In the genomic region with DNA sequence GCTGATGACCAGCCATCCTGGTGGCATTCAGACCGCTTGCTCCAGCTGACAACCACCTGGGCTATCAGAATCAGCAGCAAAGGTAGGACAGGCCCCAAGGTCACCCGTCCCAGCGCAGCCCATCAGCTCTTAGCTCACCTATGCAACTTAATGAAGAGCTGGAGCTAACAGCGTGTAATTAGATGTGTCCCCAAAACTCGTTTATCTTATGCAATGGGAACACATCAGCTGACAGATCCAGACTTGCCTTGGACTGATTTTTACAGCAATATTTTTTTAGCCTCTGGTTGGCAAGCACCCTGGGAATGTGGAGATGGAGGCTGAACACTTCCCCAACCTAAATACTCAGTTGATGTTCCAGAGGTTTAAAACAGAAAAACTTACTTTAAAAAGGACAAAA, we compare ENCODE assay signal across 14 cellular contexts.
DNase-seq lines count a peak whose midpoint lies in the region; ATAC-seq and TF ChIP-seq lines count a peak whose summit lies in the region.
"Had no signal": no experiment of that assay in that cellular context is flagged by ENCODE, and none has a peak within 500 bp of the region (broad histone marks: within the 10 kb centered on the region; RNA-seq: fewer than 3 reads in every experiment).

No MANE protein-coding gene starts in this region.

- DNase-seq in SK-N-SH, result no peak
- no peak for DNase-seq in esophagus muscularis mucosa (ENCODE audit: extremely low spot score)
- DNase-seq in osteocyte (ENCODE audit: extremely low spot score, unreplicated experiment), result no peak
- DNase-seq in uterus, result no peak
- DNase-seq in D341Med (ENCODE audit: low spot score), result no peak
- no peak for DNase-seq in epidermal melanocyte (ENCODE audit: insufficient read length, low spot score)
- DNase-seq: DND-41; naive B cell; NCI-H2029; stimulated activated CD4-positive, alpha-beta T cell treated with anti-CD3 and anti-CD28 coated beads, Interleukin-2, amount 100 ng/mL, for 24 hours had no signal

- peak overlapping the region; percentile 70; the same call in 1 of the 2 replicates for H3K9ac ChIP-seq in SK-N-SH

- peaks cover 78% of the 10 kb centered on the region for H3K79me2 ChIP-seq in SK-N-SH (ENCODE audit: insufficient read depth)

- peaks cover 4% of the 10 kb centered on the region for H3K36me3 Mint-ChIP-seq in osteocyte (ENCODE audit: unreplicated experiment)
- H3K36me3 Mint-ChIP-seq: naive B cell had no signal

- ATAC-seq in SK-N-SH treated with all-trans-retinoic acid at 6 μM for 48 hours, result no peak
- no peak for ATAC-seq in HG03135 (IDR thresholded peaks at IDR 0.05; ENCODE audit: unreplicated experiment)
- ATAC-seq: activated T-helper 17 cell treated with anti-CD3 and anti-CD28 coated beads, Interleukin-2, amount 50 U/mL, for 72 hours had no signal

- H3K9me3 ChIP-seq in SK-N-SH (no peaks in the 10 kb centered on the region), esophagus muscularis mucosa (no peaks in the 10 kb centered on the region), uterus (no peaks in the 10 kb centered on the region)

- H3K9me3 Mint-ChIP-seq in osteocyte (ENCODE audit: unreplicated experiment), result no peaks in the 10 kb centered on the region
- H3K9me3 Mint-ChIP-seq: activated T-helper 17 cell treated with anti-CD3 and anti-CD28 coated beads, Interleukin-2, amount 50 U/mL, for 72 hours; IgD-negative memory B cell; naive B cell had no signal

- no peaks in the 10 kb centered on the region for H3K27me3 Mint-ChIP-seq in osteocyte (ENCODE audit: unreplicated experiment)
- H3K27me3 Mint-ChIP-seq: activated T-helper 17 cell treated with anti-CD3 and anti-CD28 coated beads, Interleukin-2, amount 50 U/mL, for 72 hours; naive B cell had no signal

- no peak overlapping the region for H3K4me3 ChIP-seq in SK-N-SH (ENCODE audit: low read depth in 2 of 2, low read length in 1 of 2)
- no peak overlapping the region for H3K4me3 ChIP-seq in esophagus muscularis mucosa
- no peak overlapping the region for H3K4me3 ChIP-seq in uterus

- peak overlapping the region; percentile 73; the same call in 1 of the 2 replicates for H3K4me2 ChIP-seq in SK-N-SH

- WGBS in SK-N-SH (ENCODE audit: low lambda C conversion rate), result 100% methylated on average over 3 of the region's 5 CpGs
- 58% methylated on average over 5 of the region's 5 CpGs for WGBS in esophagus muscularis mucosa

- H3K36me3 ChIP-seq in SK-N-SH (replicated peaks in 1 of 2; ENCODE audit: control insufficient read depth in 1 of 2, insufficient read depth in 2 of 2, low read length in 1 of 2) (peaks cover 0 to 5% of the 10 kb centered on the region in 2 experiments), esophagus muscularis mucosa (no peaks in the 10 kb centered on the region), uterus (no peaks in the 10 kb centered on the region)

- H3K27ac ChIP-seq in SK-N-SH (ENCODE audit: low read depth in 2 of 2, low read length in 1 of 2), result peak overlapping the region in 1 of 2 experiments; percentile 98; a peak in 3 of 4 replicates
- peak overlapping the region; percentile 94 to 97 (median 96) for H3K27ac ChIP-seq in esophagus muscularis mucosa (replicated peaks in 1 of 4)
- H3K27ac ChIP-seq in uterus, result peak overlapping the region; percentile 80 to 90

- H3F3A ChIP-seq in SK-N-SH (replicated peaks; ENCODE audit: insufficient read depth), result peaks cover 14% of the 10 kb centered on the region

- TF ChIP-seq POLR2A in esophagus muscularis mucosa (IDR thresholded peaks at IDR 0.05; ENCODE audit: low read depth), result no peak
- no peak for TF ChIP-seq POLR2A in uterus (IDR thresholded peaks at IDR 0.05)

- no peak for TF ChIP-seq RAD21 in SK-N-SH (IDR thresholded peaks at IDR 0.05; ENCODE audit: low read length)

- no peaks in the 10 kb centered on the region for H3K9me2 ChIP-seq in SK-N-SH

- H3K27ac Mint-ChIP-seq in osteocyte (ENCODE audit: unreplicated experiment), result peak overlapping the region; percentile 94
- H3K27ac Mint-ChIP-seq: activated T-helper 17 cell treated with anti-CD3 and anti-CD28 coated beads, Interleukin-2, amount 50 U/mL, for 72 hours had no signal

- H3K4me1 ChIP-seq in SK-N-SH (ENCODE audit: control insufficient read depth in 1 of 2, insufficient read depth in 2 of 2, low read depth in 1 of 2, low read length in 1 of 2) (peaks cover 9 to 36% of the 10 kb centered on the region in 2 experiments; a peak in 3 of 4 replicates), esophagus muscularis mucosa (peaks cover 80 to 98% (median 89%) of the 10 kb centered on the region in 4 donors), uterus (peaks cover 25 to 27% of the 10 kb centered on the region in 2 donors)

- no peak overlapping the region for H3K4me3 Mint-ChIP-seq in osteocyte (ENCODE audit: unreplicated experiment)
- H3K4me3 Mint-ChIP-seq: activated T-helper 17 cell treated with anti-CD3 and anti-CD28 coated beads, Interleukin-2, amount 50 U/mL, for 72 hours; IgD-negative memory B cell had no signal

- H3K4me1 Mint-ChIP-seq in osteocyte (ENCODE audit: unreplicated experiment), result peaks cover 78% of the 10 kb centered on the region

- POLR2A ChIA-PET in SK-N-SH (lab: Yijun Ruan, JAX), result no interaction called here

- intact Hi-C loops in esophagus muscularis mucosa (cut with DNase I) (no loop called here), uterus (cut with DNase I; ENCODE audit: low total_unique reads) (no loop called here)

- TF ChIP-seq CTCF in SK-N-SH (IDR thresholded peaks at IDR 0.05), result no peak
- TF ChIP-seq CTCF in esophagus muscularis mucosa (IDR thresholded peaks at IDR 0.05), result no peak
- no peak for TF ChIP-seq CTCF in osteocyte (IDR thresholded peaks at IDR 0.05)
- no peak for TF ChIP-seq CTCF in uterus (IDR thresholded peaks at IDR 0.05)

- CTCF ChIA-PET in SK-N-SH (lab: Yijun Ruan, JAX), result no interaction called here

- TF ChIP-seq EP300 in SK-N-SH (IDR thresholded peaks at IDR 0.05; ENCODE audit: borderline replicate concordance in 1 of 2, low read depth in 1 of 2, low read length in 1 of 2), result no peak
- TF ChIP-seq EP300 in esophagus muscularis mucosa (IDR thresholded peaks at IDR 0.05), result no peak

- H2AFZ ChIP-seq in SK-N-SH (ENCODE audit: low read depth), result no peak overlapping the region

- no peaks in the 10 kb centered on the region for H4K20me1 ChIP-seq in SK-N-SH (ENCODE audit: insufficient read depth)

- no peaks in the 10 kb centered on the region for H3K27me3 ChIP-seq in SK-N-SH (ENCODE audit: insufficient read depth)
- no peaks in the 10 kb centered on the region for H3K27me3 ChIP-seq in esophagus muscularis mucosa
- H3K27me3 ChIP-seq in uterus, result no peaks in the 10 kb centered on the region

TF ChIP-seq in SK-N-SH, 30 proteins besides CTCF, POLR2A, EP300 and RAD21 (continues in another document):
- no peak for TF ChIP-seq RXRA (IDR thresholded peaks at IDR 0.05; ENCODE audit: borderline replicate concordance, low read depth)
- TF ChIP-seq NRF1 (IDR thresholded peaks at IDR 0.05; ENCODE audit: low read depth, low read length), result no peak
- TF ChIP-seq, protein P1, sequence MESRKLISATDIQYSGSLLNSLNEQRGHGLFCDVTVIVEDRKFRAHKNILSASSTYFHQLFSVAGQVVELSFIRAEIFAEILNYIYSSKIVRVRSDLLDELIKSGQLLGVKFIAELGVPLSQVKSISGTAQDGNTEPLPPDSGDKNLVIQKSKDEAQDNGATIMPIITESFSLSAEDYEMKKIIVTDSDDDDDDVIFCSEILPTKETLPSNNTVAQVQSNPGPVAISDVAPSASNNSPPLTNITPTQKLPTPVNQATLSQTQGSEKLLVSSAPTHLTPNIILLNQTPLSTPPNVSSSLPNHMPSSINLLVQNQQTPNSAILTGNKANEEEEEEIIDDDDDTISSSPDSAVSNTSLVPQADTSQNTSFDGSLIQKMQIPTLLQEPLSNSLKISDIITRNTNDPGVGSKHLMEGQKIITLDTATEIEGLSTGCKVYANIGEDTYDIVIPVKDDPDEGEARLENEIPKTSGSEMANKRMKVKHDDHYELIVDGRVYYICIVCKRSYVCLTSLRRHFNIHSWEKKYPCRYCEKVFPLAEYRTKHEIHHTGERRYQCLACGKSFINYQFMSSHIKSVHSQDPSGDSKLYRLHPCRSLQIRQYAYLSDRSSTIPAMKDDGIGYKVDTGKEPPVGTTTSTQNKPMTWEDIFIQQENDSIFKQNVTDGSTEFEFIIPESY (IDR thresholded peaks at IDR 0.05; ENCODE audit: borderline replicate concordance, low read depth), result no peak
- no peak for TF ChIP-seq RCOR1 (IDR thresholded peaks at IDR 0.05; ENCODE audit: low read length)
- no peak for TF ChIP-seq FOXJ3 (CRISPR knock-in tag; IDR thresholded peaks at IDR 0.05)
- no peak for TF ChIP-seq JUND (IDR thresholded peaks at IDR 0.05)
- no peak for TF ChIP-seq ELF1 (IDR thresholded peaks at IDR 0.05)
- no peak for TF ChIP-seq FOXM1 (IDR thresholded peaks at IDR 0.05; ENCODE audit: low read depth)

TF ChIP-seq in SK-N-SH treated with all-trans-retinoic acid at 6 μM for 48 hours, 23 proteins besides CTCF, POLR2A, EP300 and RAD21 (continues in another document):
- TF ChIP-seq, protein P2, sequence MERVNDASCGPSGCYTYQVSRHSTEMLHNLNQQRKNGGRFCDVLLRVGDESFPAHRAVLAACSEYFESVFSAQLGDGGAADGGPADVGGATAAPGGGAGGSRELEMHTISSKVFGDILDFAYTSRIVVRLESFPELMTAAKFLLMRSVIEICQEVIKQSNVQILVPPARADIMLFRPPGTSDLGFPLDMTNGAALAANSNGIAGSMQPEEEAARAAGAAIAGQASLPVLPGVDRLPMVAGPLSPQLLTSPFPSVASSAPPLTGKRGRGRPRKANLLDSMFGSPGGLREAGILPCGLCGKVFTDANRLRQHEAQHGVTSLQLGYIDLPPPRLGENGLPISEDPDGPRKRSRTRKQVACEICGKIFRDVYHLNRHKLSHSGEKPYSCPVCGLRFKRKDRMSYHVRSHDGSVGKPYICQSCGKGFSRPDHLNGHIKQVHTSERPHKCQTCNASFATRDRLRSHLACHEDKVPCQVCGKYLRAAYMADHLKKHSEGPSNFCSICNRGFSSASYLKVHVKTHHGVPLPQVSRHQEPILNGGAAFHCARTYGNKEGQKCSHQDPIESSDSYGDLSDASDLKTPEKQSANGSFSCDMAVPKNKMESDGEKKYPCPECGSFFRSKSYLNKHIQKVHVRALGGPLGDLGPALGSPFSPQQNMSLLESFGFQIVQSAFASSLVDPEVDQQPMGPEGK (CRISPR knock-in tag; IDR thresholded peaks at IDR 0.05; ENCODE audit: borderline replicate concordance), result no peak
- TF ChIP-seq, protein P3, sequence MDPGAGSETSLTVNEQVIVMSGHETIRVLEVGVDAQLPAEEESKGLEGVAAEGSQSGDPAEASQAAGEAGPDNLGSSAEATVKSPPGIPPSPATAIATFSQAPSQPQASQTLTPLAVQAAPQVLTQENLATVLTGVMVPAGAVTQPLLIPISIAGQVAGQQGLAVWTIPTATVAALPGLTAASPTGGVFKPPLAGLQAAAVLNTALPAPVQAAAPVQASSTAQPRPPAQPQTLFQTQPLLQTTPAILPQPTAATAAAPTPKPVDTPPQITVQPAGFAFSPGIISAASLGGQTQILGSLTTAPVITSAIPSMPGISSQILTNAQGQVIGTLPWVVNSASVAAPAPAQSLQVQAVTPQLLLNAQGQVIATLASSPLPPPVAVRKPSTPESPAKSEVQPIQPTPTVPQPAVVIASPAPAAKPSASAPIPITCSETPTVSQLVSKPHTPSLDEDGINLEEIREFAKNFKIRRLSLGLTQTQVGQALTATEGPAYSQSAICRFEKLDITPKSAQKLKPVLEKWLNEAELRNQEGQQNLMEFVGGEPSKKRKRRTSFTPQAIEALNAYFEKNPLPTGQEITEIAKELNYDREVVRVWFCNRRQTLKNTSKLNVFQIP (CRISPR knock-in tag; IDR thresholded peaks at IDR 0.05; ENCODE audit: borderline replicate concordance, low read depth), result no peak
